Comparison of ENCODE assay signal across 12 cellular contexts in the genomic region with DNA sequence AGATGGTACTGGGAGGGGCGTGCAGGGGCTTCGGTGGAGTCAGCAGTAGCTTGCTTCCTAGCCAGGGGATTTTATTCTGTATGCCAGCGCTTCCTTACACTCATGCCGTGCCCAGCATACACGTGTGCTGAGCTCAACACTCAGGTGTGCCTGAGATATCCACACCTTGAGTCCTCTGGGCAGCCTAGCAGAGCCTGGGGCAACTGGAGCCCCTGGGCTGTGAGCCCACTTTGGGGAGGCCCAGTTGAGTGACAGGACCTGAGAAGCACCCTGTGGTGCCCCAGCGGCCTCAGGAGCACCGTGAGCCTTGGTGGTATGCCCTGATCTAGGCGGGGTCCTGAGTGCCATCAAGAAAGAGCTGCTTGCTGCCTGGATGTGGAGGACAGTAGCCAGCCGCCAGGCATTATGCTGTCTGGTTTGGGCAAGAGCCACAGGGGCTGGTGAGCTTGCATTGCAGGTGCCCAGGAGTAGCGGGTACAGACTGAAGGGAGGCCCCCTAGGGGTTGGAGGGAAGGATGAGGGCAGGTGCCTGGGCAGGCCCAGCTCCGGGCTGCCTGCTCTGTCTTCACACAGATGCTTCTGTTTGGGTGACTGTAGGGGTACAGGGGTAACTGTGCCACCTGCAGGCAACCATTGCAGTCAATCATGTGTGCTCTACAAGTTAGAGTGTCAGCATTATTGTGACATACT. TPM values are rescaled to one million over a fixed set of nuclear protein-coding genes. Genes with fewer than 3 reads are reported as not detected.
DNase-seq lines count a peak whose midpoint lies in the region; ATAC-seq and TF ChIP-seq lines count a peak whose summit lies in the region.
"Had no signal": no experiment of that assay in that cellular context is flagged by ENCODE, and none has a peak within 500 bp of the region (broad histone marks: within the 10 kb centered on the region; RNA-seq: fewer than 3 reads in every experiment).

No MANE protein-coding gene starts in this region.

- H3K4me3 ChIP-seq in RWPE2 (ENCODE audit: severe bottlenecking) (no peak overlapping the region), Caco-2 (ENCODE audit: low read depth, low read length) (no peak overlapping the region), uterus (no peak overlapping the region)
- H3K4me3 ChIP-seq: esophagus muscularis mucosa had no signal

- H3K36me3 Mint-ChIP-seq in Caco-2 (ENCODE audit: insufficient read depth, unreplicated experiment): no peaks in the 10 kb centered on the region

- no peak overlapping the region for H3K4me3 Mint-ChIP-seq in Caco-2 (ENCODE audit: unreplicated experiment)

- H3K4me1 ChIP-seq in RWPE2 (ENCODE audit: insufficient read depth, poor library complexity, severe bottlenecking) (no peaks in the 10 kb centered on the region), Caco-2 (no peaks in the 10 kb centered on the region), uterus (no peaks in the 10 kb centered on the region)
- H3K4me1 ChIP-seq: esophagus muscularis mucosa had no signal

- H3K9me3 ChIP-seq in RWPE2 (ENCODE audit: severe bottlenecking) (no peaks in the 10 kb centered on the region), Caco-2 (no peaks in the 10 kb centered on the region), uterus (no peaks in the 10 kb centered on the region)
- H3K9me3 ChIP-seq: esophagus muscularis mucosa had no signal

- intact Hi-C loops in left colon (cut with DNase I, micrococcal nuclease) (no loop called here), Caco-2 (cut with micrococcal nuclease; ENCODE audit: unreplicated experiment) (no loop called here), uterus (cut with DNase I; ENCODE audit: low total_unique reads) (no loop called here)

- no peaks in the 10 kb centered on the region for H3K4me1 Mint-ChIP-seq in Caco-2 (ENCODE audit: low read depth, unreplicated experiment)

- ATAC-seq in RWPE2 (ENCODE audit: low read depth) (peak; percentile 59; the same call in 2 of the 3 replicates), left colon (peak; percentile 26)

- peak; percentile 9 for TF ChIP-seq CTCF in GM13977 (IDR thresholded peaks at IDR 0.05; ENCODE audit: extremely low read depth, insufficient read depth, missing control alignments)
- TF ChIP-seq CTCF in RWPE2 (IDR thresholded peaks at IDR 0.05; ENCODE audit: poor library complexity, severe bottlenecking): no peak
- TF ChIP-seq CTCF in Caco-2 (IDR thresholded peaks at IDR 0.05; ENCODE audit: insufficient read depth in 1 of 2, low read depth in 1 of 2, low read length in 1 of 2, severe bottlenecking in 1 of 2, unreplicated experiment in 1 of 2): peak in 1 of 2 experiments; percentile 15
- TF ChIP-seq CTCF in uterus (IDR thresholded peaks at IDR 0.05): no peak

- H3K27ac ChIP-seq in RWPE2 (ENCODE audit: poor library complexity, severe bottlenecking) (no peak overlapping the region), uterus (no peak overlapping the region)
- H3K27ac ChIP-seq: esophagus muscularis mucosa, RWPE1 had no signal

- in situ Hi-C loops in GM13977 (cut with MboI; ENCODE audit: low pct_unique_long_range_greater_than_20kb, low sequenced_read_pairs, unreplicated experiment): no loop called here

- CTCF ChIA-PET in Caco-2 (lab: Charles Lee): no interaction called here

- DNase-seq in COLO668 (lab: John Stamatoyannopoulos, UW; ENCODE audit: unreplicated experiment) (peak; percentile 14), GM13977 (ENCODE audit: low spot score) (no peak), RWPE2 (ENCODE audit: low spot score) (no peak), left colon (no peak), Caco-2 (no peak), uterus (no peak), cerebellar cortex (ENCODE audit: low spot score) (no peak)
- DNase-seq: anterior cingulate cortex, kidney, NCI-H1105 had no signal

- no peaks in the 10 kb centered on the region for H3K9me3 Mint-ChIP-seq in Caco-2 (ENCODE audit: unreplicated experiment)

- H3K36me3 ChIP-seq in RWPE2 (ENCODE audit: low read depth): no peaks in the 10 kb centered on the region
- no peaks in the 10 kb centered on the region for H3K36me3 ChIP-seq in Caco-2 (ENCODE audit: control insufficient read depth, insufficient read depth, low read length)
- no peaks in the 10 kb centered on the region for H3K36me3 ChIP-seq in uterus
- H3K36me3 ChIP-seq: esophagus muscularis mucosa had no signal

- no TSS peak for BruUV-seq in Caco-2 (replicated peaks; lab: Mats Ljungman, UMichigan)

- no peak overlapping the region for H3K27ac Mint-ChIP-seq in Caco-2 (ENCODE audit: unreplicated experiment)

- POLR2A ChIA-PET in Caco-2 (lab: Charles Lee): no interaction called here

- no peaks in the 10 kb centered on the region for H3K27me3 ChIP-seq in RWPE2 (ENCODE audit: insufficient read depth, poor library complexity, severe bottlenecking)
- H3K27me3 ChIP-seq in Caco-2 (replicated peaks; ENCODE audit: control insufficient read depth, insufficient read depth, low read length): no peaks in the 10 kb centered on the region
- H3K27me3 ChIP-seq in uterus: no peaks in the 10 kb centered on the region

- no peak for TF ChIP-seq POLR2A in uterus (IDR thresholded peaks at IDR 0.05)

- no peaks in the 10 kb centered on the region for H3K27me3 Mint-ChIP-seq in Caco-2 (ENCODE audit: insufficient read depth, unreplicated experiment)

RNA-seq across cellular contexts. Expression of a gene that starts 42.9 kb away (rescaled TPM):
- 10 to 100 TPM in 1 of 2 donors, 1 to 10 TPM in 1; 7.5 to 11.8 TPM for total RNA-seq in left colon
- 13.9 and 15.3 TPM in 2 replicates for total RNA-seq in Caco-2 (2022)
- total RNA-seq in uterus: 10 to 100 TPM in 2 of 4 donors, 1 to 10 TPM in 1, not detected in 1; 9.8 to 23.9 (median 12.0) TPM

RNA-seq across cellular contexts. Expression of a gene that starts 47.8 kb away (rescaled TPM):
- total RNA-seq in left colon: not detected
- total RNA-seq in Caco-2 (2022): not detected in 2 replicates
- total RNA-seq in uterus: not detected
- total RNA-seq: esophagus muscularis mucosa, kidney had no signal
